Comparison of ENCODE assay signal across 1 cellular context in genomic region chr11:111926505-111927391, GRCh38.
TF ChIP-seq lines count a peak whose summit lies in the region.

No MANE protein-coding gene starts in this region.

TF ChIP-seq in K562, 482 proteins besides CTCF, POLR2A, EP300 and RAD21 (continued from another document and continues in another):
- peak; percentile 89 for TF ChIP-seq MGA (IDR thresholded peaks at IDR 0.05)
- TF ChIP-seq, protein P1, sequence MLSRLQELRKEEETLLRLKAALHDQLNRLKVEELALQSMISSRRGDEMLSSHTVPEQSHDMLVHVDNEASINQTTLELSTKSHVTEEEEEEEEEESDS (CRISPR knock-in tag; IDR thresholded peaks at IDR 0.05): no peak
- no peak for TF ChIP-seq SIN3B (IDR thresholded peaks at IDR 0.05; ENCODE audit: low read depth)
- peak; percentile 83 for TF ChIP-seq SMAD1 (IDR thresholded peaks at IDR 0.05; ENCODE audit: low read depth, low read length, partially characterized antibody)
- TF ChIP-seq POLR2B (IDR thresholded peaks at IDR 0.05; ENCODE audit: low read depth, partially characterized antibody): peak; percentile 87
- TF ChIP-seq HMBOX1 (IDR thresholded peaks at IDR 0.05): no peak
- peak; percentile 79 for TF ChIP-seq BRD9 (IDR thresholded peaks at IDR 0.05; ENCODE audit: low read depth, partially characterized antibody)
- no peak for TF ChIP-seq IRF2 (CRISPR knock-in tag; IDR thresholded peaks at IDR 0.05)
- no peak for TF ChIP-seq CEBPB (tag; IDR thresholded peaks at IDR 0.05)
- TF ChIP-seq CREBBP (IDR thresholded peaks at IDR 0.05; ENCODE audit: low read depth, low read length): no peak
- TF ChIP-seq STAT5B (CRISPR knock-in tag; IDR thresholded peaks at IDR 0.05): no peak
- no peak for TF ChIP-seq DEAF1 (CRISPR knock-in tag; IDR thresholded peaks at IDR 0.05)
- TF ChIP-seq ZBTB5 (IDR thresholded peaks at IDR 0.05): no peak
- TF ChIP-seq OTX1 (CRISPR knock-in tag; IDR thresholded peaks at IDR 0.05): peak; percentile 46; the same call in 1 of the 2 replicates
- no peak for TF ChIP-seq HMG20B (CRISPR knock-in tag; IDR thresholded peaks at IDR 0.05)
- no peak for TF ChIP-seq SRSF3 (IDR thresholded peaks at IDR 0.05; ENCODE audit: insufficient read depth, low read length)
- no peak for TF ChIP-seq ILK (tag; IDR thresholded peaks at IDR 0.05; ENCODE audit: borderline replicate concordance, low read depth)
- no peak for TF ChIP-seq FUS (optimal IDR thresholded peaks at IDR 0.05; ENCODE audit: low read depth, low read length)
- peak; percentile 93 for TF ChIP-seq RFX1 (IDR thresholded peaks at IDR 0.05)
- 0 out of 2 replicates have a peak, but pooled peaks have one; percentile 42 for TF ChIP-seq KAT7 (CRISPR knock-in tag; IDR thresholded peaks at IDR 0.05; ENCODE audit: borderline replicate concordance)
- peak; percentile 35 for TF ChIP-seq RBBP5 (IDR thresholded peaks at IDR 0.05; ENCODE audit: borderline replicate concordance, insufficient read depth, low read length, poor library complexity, severe bottlenecking)
- no peak for TF ChIP-seq SRSF7 (optimal IDR thresholded peaks at IDR 0.05; ENCODE audit: low read depth, low read length)
- TF ChIP-seq ZNF444 (CRISPR knock-in tag; IDR thresholded peaks at IDR 0.05): 0 out of 2 replicates have a peak, but pooled peaks have one; percentile 16
- TF ChIP-seq RBM39 (optimal IDR thresholded peaks at IDR 0.05; ENCODE audit: low read depth, low read length): no peak
- peak; percentile 65 for TF ChIP-seq SMARCE1 (IDR thresholded peaks at IDR 0.05)
- TF ChIP-seq RBFOX2 (IDR thresholded peaks at IDR 0.05; ENCODE audit: low read depth, low read length): peak; percentile 82
- TF ChIP-seq, protein P2, sequence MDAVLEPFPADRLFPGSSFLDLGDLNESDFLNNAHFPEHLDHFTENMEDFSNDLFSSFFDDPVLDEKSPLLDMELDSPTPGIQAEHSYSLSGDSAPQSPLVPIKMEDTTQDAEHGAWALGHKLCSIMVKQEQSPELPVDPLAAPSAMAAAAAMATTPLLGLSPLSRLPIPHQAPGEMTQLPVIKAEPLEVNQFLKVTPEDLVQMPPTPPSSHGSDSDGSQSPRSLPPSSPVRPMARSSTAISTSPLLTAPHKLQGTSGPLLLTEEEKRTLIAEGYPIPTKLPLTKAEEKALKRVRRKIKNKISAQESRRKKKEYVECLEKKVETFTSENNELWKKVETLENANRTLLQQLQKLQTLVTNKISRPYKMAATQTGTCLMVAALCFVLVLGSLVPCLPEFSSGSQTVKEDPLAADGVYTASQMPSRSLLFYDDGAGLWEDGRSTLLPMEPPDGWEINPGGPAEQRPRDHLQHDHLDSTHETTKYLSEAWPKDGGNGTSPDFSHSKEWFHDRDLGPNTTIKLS (IDR thresholded peaks at IDR 0.05; ENCODE audit: borderline replicate concordance, low read depth): 0 out of 2 replicates have a peak, but pooled peaks have one; percentile 24
- no peak for TF ChIP-seq ZNF785 (CRISPR knock-in tag; IDR thresholded peaks at IDR 0.05)
- no peak for TF ChIP-seq PTBP1 (IDR thresholded peaks at IDR 0.05; ENCODE audit: low read depth, low read length)
- peak; percentile 44 to 54; a peak in 2 of 4 replicates for TF ChIP-seq TEAD1 (CRISPR knock-in tag; IDR thresholded peaks at IDR 0.05)
- TF ChIP-seq ZBTB43 (CRISPR knock-in tag; IDR thresholded peaks at IDR 0.05): no peak
- no peak for TF ChIP-seq HMGXB4 (CRISPR knock-in tag; IDR thresholded peaks at IDR 0.05)
- peak; percentile 32; the same call in 1 of the 2 replicates for TF ChIP-seq ZNF239 (CRISPR knock-in tag; IDR thresholded peaks at IDR 0.05)
- TF ChIP-seq CHD4 (IDR thresholded peaks at IDR 0.05; ENCODE audit: insufficient read depth, insufficient replicate concordance, low read depth, low read length, poor library complexity, severe bottlenecking): no peak
- TF ChIP-seq SLC30A9 (CRISPR knock-in tag; IDR thresholded peaks at IDR 0.05): no peak
- no peak for TF ChIP-seq ZNF696 (CRISPR knock-in tag; conservative IDR thresholded peaks at IDR 0.05)
- TF ChIP-seq, protein P3, sequence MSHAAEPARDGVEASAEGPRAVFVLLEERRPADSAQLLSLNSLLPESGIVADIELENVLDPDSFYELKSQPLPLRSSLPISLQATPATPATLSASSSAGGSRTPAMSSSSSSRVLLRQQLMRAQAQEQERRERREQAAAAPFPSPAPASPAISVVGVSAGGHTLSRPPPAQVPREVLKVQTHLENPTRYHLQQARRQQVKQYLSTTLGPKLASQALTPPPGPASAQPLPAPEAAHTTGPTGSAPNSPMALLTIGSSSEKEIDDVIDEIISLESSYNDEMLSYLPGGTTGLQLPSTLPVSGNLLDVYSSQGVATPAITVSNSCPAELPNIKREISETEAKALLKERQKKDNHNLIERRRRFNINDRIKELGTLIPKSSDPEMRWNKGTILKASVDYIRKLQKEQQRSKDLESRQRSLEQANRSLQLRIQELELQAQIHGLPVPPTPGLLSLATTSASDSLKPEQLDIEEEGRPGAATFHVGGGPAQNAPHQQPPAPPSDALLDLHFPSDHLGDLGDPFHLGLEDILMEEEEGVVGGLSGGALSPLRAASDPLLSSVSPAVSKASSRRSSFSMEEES (CRISPR knock-in tag; IDR thresholded peaks at IDR 0.05): no peak
- TF ChIP-seq MCM7 (IDR thresholded peaks at IDR 0.05): no peak
- TF ChIP-seq ZNF551 (CRISPR knock-in tag; IDR thresholded peaks at IDR 0.05): no peak
